ENCODE assay signal across 1 cellular context in genomic region chr5:124808842-124809268, GRCh38.
TF ChIP-seq lines count a peak whose summit lies in the region.

No MANE protein-coding gene starts in this region.

TF ChIP-seq in K562, 482 proteins besides CTCF, POLR2A, EP300 and RAD21 (continued from another document):
- TF ChIP-seq ZNF586 (CRISPR knock-in tag; conservative IDR thresholded peaks at IDR 0.05): no peak
- TF ChIP-seq SIX5 (IDR thresholded peaks at IDR 0.05; ENCODE audit: borderline replicate concordance in 1 of 2, insufficient read depth in 1 of 2, low read depth in 1 of 2, low read length in 2 of 2): no peak
- TF ChIP-seq, protein P1, sequence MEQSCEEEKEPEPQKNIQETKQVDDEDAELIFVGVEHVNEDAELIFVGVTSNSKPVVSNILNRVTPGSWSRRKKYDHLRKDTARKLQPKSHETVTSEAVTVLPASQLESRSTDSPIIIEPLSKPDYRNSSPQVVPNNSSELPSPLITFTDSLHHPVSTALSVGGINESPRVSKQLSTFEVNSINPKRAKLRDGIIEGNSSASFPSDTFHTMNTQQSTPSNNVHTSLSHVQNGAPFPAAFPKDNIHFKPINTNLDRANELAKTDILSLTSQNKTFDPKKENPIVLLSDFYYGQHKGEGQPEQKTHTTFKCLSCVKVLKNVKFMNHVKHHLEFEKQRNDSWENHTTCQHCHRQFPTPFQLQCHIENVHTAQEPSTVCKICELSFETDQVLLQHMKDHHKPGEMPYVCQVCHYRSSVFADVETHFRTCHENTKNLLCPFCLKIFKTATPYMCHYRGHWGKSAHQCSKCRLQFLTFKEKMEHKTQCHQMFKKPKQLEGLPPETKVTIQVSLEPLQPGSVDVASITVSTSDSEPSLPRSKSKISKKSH (CRISPR knock-in tag; IDR thresholded peaks at IDR 0.05): no peak
- peak; percentile 74 for TF ChIP-seq SUPT5H (IDR thresholded peaks at IDR 0.05)
- TF ChIP-seq HNRNPK (IDR thresholded peaks at IDR 0.05; ENCODE audit: low read depth, low read length, poor library complexity, severe bottlenecking): no peak
- TF ChIP-seq TRIM28 (IDR thresholded peaks at IDR 0.05): no peak
- TF ChIP-seq ZNF239 (CRISPR knock-in tag; IDR thresholded peaks at IDR 0.05): no peak
- no peak for TF ChIP-seq HMG20A (CRISPR knock-in tag; conservative IDR thresholded peaks at IDR 0.05)
- TF ChIP-seq MTA1 (IDR thresholded peaks at IDR 0.05; ENCODE audit: borderline replicate concordance): no peak
- TF ChIP-seq ZFP30 (CRISPR knock-in tag; IDR thresholded peaks at IDR 0.05; ENCODE audit: borderline replicate concordance): no peak
- peak; percentile 39; the same call in 1 of the 2 replicates for TF ChIP-seq KLF13 (tag; IDR thresholded peaks at IDR 0.05; ENCODE audit: borderline replicate concordance, low read depth)
- TF ChIP-seq RB1 (IDR thresholded peaks at IDR 0.05; ENCODE audit: low read depth): 0 out of 2 replicates have a peak, but pooled peaks have one; percentile 23
- no peak for TF ChIP-seq MECOM (CRISPR knock-in tag; IDR thresholded peaks at IDR 0.05)
- TF ChIP-seq MTA3 (IDR thresholded peaks at IDR 0.05; ENCODE audit: borderline replicate concordance): no peak
- TF ChIP-seq ZNF124 (CRISPR knock-in tag; IDR thresholded peaks at IDR 0.05): no peak
- TF ChIP-seq ZNF274 (IDR thresholded peaks at IDR 0.05; ENCODE audit: borderline replicate concordance, low read depth, low read length): no peak
- TF ChIP-seq HLTF (IDR thresholded peaks at IDR 0.05): no peak
- TF ChIP-seq SOX6 (IDR thresholded peaks at IDR 0.05): no peak
TF ChIP-seq in K562: peak in this region for 56.
